17 cellular contexts compared by ENCODE assay signal in the genomic region with DNA sequence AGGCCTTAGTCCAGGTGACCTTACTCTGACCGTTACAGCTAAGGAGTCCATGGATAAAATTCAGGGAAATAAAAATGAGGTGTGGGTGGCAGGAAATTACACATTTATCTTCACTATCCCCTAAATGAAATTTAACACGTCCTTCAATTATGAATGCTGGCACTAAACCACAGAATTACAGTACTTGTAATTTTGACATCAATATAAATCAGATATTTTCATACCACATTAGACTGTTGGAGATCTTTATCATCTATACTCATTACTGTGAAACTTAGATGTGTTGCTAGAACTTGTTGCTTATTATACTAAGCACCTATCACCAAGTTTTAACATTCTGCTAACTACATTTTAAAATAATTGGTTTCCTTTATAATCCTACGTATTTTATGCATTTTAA. TPM values are rescaled to one million over a fixed set of nuclear protein-coding genes. Genes with fewer than 3 reads are reported as not detected.
DNase-seq lines count a peak whose midpoint lies in the region; ATAC-seq and TF ChIP-seq lines count a peak whose summit lies in the region.
"Had no signal": no experiment of that assay in that cellular context is flagged by ENCODE, and none has a peak within 500 bp of the region (broad histone marks: within the 10 kb centered on the region; RNA-seq: fewer than 3 reads in every experiment).

No MANE protein-coding gene starts in this region.

- H3K9me3 ChIP-seq in PC-9 (ENCODE audit: insufficient read depth, low read depth) = no peaks in the 10 kb centered on the region
- no peaks in the 10 kb centered on the region for H3K9me3 ChIP-seq in neural progenitor cell (ENCODE audit: low read depth)
- no peaks in the 10 kb centered on the region for H3K9me3 ChIP-seq in mesenchymal stem cell (ENCODE audit: control insufficient read depth, low read length)
- H3K9me3 ChIP-seq: A549, HAP-1 had no signal

- H3K4me1 ChIP-seq in PC-9 (replicated peaks; ENCODE audit: insufficient read depth) (peaks cover 40% of the 10 kb centered on the region), neural progenitor cell (peaks cover 14% of the 10 kb centered on the region), mesenchymal stem cell (ENCODE audit: control insufficient read depth, insufficient read depth, low read depth, low read length) (peaks cover 4% of the 10 kb centered on the region)

- H3F3A ChIP-seq in PC-9 (ENCODE audit: insufficient read depth, low read depth) (peaks cover 44% of the 10 kb centered on the region), neural progenitor cell (ENCODE audit: low read depth) (peaks cover 3% of the 10 kb centered on the region)

- H4K8ac ChIP-seq in mesenchymal stem cell (ENCODE audit: low read length) = no peak overlapping the region

- BruUV-seq in PC-9 (replicated peaks; lab: Mats Ljungman, UMichigan) = no TSS peak

- H2AFZ ChIP-seq in PC-9 = no peak overlapping the region
- no peak overlapping the region for H2AFZ ChIP-seq in neural progenitor cell (replicated peaks)
- no peak overlapping the region for H2AFZ ChIP-seq in mesenchymal stem cell (ENCODE audit: low read depth, low read length)

- H3K23ac ChIP-seq in mesenchymal stem cell (ENCODE audit: low read length in 2 of 2) = no peak overlapping the region

- DNase-seq in HFFc6 (no peak), PC-9 (no peak), neural progenitor cell (ENCODE audit: low spot score) (no peak), mesenchymal stem cell (no peak), nucleus accumbens (lab: John Stamatoyannopoulos, UW) (no peak)
- no peak for DNase-seq in activated CD4-positive, alpha-beta T cell treated with anti-CD3 and anti-CD28 coated beads, Interleukin-2, amount 50 U/mL, for 1 hour
- DNase-seq: CD8-positive, alpha-beta T cell; COR-L47; DMS153; DMS79 treated with DMSO at 0.1 percent for 48 hours; EL had no signal

- H3K27me3 ChIP-seq in PC-9 (ENCODE audit: insufficient read depth, low read depth) (no peaks in the 10 kb centered on the region), neural progenitor cell (no peaks in the 10 kb centered on the region), mesenchymal stem cell (ENCODE audit: control insufficient read depth in 1 of 2, insufficient read depth in 1 of 2, low read length in 2 of 2) (no peaks in the 10 kb centered on the region)

- H3K79me2 ChIP-seq in PC-9 (ENCODE audit: low read depth) = peaks cover 99% of the 10 kb centered on the region
- peaks cover 100% of the 10 kb centered on the region for H3K79me2 ChIP-seq in neural progenitor cell (ENCODE audit: low read depth)

- no peak overlapping the region for H4K91ac ChIP-seq in mesenchymal stem cell (ENCODE audit: low read length)

- peaks cover 21% of the 10 kb centered on the region for H3K36me3 ChIP-seq in PC-9 (ENCODE audit: low read depth)
- no peaks in the 10 kb centered on the region for H3K36me3 ChIP-seq in neural progenitor cell
- H3K36me3 ChIP-seq in mesenchymal stem cell (ENCODE audit: control insufficient read depth in 1 of 2, insufficient read depth in 2 of 2, low read depth in 1 of 2, low read length in 2 of 2) = peaks cover 10 to 13% of the 10 kb centered on the region in 2 experiments

- H3K4me3 Mint-ChIP-seq in HFFc6 (no peak overlapping the region), neural progenitor cell (no peak overlapping the region)
- H3K4me3 Mint-ChIP-seq in activated T-helper 17 cell treated with anti-CD3 and anti-CD28 coated beads, Interleukin-2, amount 50 U/mL, for 72 hours = no peak overlapping the region
- H3K4me3 Mint-ChIP-seq: CD14-positive monocyte; CD8-positive, alpha-beta T cell had no signal

- H3K27ac Mint-ChIP-seq in HFFc6 (peak overlapping the region; percentile 2; the same call in 1 of the 2 replicates), neural progenitor cell (no peak overlapping the region)
- peak overlapping the region; percentile 30 for H3K27ac Mint-ChIP-seq in activated T-helper 17 cell treated with anti-CD3 and anti-CD28 coated beads, Interleukin-2, amount 50 U/mL, for 72 hours
- H3K27ac Mint-ChIP-seq: CD14-positive monocyte; CD8-positive, alpha-beta T cell had no signal

- intact Hi-C loops in PC-9 (cut with micrococcal nuclease; ENCODE audit: unreplicated experiment) = loop anchor here (5.0 kb wide), 1 partner anchor 62 kb away; no protein-coding TSS in a partner anchor

- no peak overlapping the region for H3K4me3 ChIP-seq in PC-9
- H3K4me3 ChIP-seq in neural progenitor cell = no peak overlapping the region
- H3K4me3 ChIP-seq in mesenchymal stem cell (ENCODE audit: insufficient read depth in 1 of 2, low read depth in 1 of 2, low read length in 2 of 2) = no peak overlapping the region
- H3K4me3 ChIP-seq: A549, HAP-1 had no signal

- H3K9ac ChIP-seq in neural progenitor cell = no peak overlapping the region
- H3K9ac ChIP-seq in mesenchymal stem cell (ENCODE audit: low read length) = no peak overlapping the region

- no peak overlapping the region for H3K14ac ChIP-seq in mesenchymal stem cell (ENCODE audit: low read length in 2 of 2)

- no peak overlapping the region for H2BK120ac ChIP-seq in mesenchymal stem cell (ENCODE audit: low read depth, low read length)

- no peak overlapping the region for H2BK12ac ChIP-seq in mesenchymal stem cell (ENCODE audit: low read length in 2 of 2)

- H3K27me3 Mint-ChIP-seq in HFFc6 (ENCODE audit: insufficient read depth) = no peaks in the 10 kb centered on the region; the same call in 1 of the 2 replicates
- H3K27me3 Mint-ChIP-seq in activated T-helper 17 cell treated with anti-CD3 and anti-CD28 coated beads, Interleukin-2, amount 50 U/mL, for 72 hours = peaks cover 18% of the 10 kb centered on the region
- H3K27me3 Mint-ChIP-seq in neural progenitor cell (ENCODE audit: insufficient read depth, low read depth) = peaks cover 3% of the 10 kb centered on the region

- H3K9me2 ChIP-seq in PC-9 (ENCODE audit: insufficient read depth) = no peaks in the 10 kb centered on the region

- no peak overlapping the region for H3K4ac ChIP-seq in mesenchymal stem cell (ENCODE audit: low read depth in 1 of 2, low read length in 2 of 2)

- ATAC-seq in activated T-helper 17 cell treated with anti-CD3 and anti-CD28 coated beads, Interleukin-2, amount 50 U/mL, for 72 hours (replicated peaks) = no peak
- no peak for ATAC-seq in SK-N-SH treated with all-trans-retinoic acid at 6 μM for 48 hours
- ATAC-seq: A549; CD8-positive, alpha-beta T cell; HepG2 had no signal

- CTCF ChIA-PET in PC-9 (lab: Charles Lee) = no interaction called here

- H3K4me2 ChIP-seq in PC-9 (peak overlapping the region; percentile 67), neural progenitor cell (no peak overlapping the region), mesenchymal stem cell (ENCODE audit: low read length, poor library complexity, severe bottlenecking) (no peak overlapping the region)
- H3K4me2 ChIP-seq: A549 had no signal

- peaks cover 15% of the 10 kb centered on the region for H3K79me1 ChIP-seq in mesenchymal stem cell (replicated peaks; ENCODE audit: low read length, poor library complexity, severe bottlenecking)

- H3K4me1 Mint-ChIP-seq in HFFc6 (ENCODE audit: low read depth) (peaks cover 20% of the 10 kb centered on the region), neural progenitor cell (peaks cover 22% of the 10 kb centered on the region)
- H3K4me1 Mint-ChIP-seq in activated T-helper 17 cell treated with anti-CD3 and anti-CD28 coated beads, Interleukin-2, amount 50 U/mL, for 72 hours = peaks cover 4% of the 10 kb centered on the region
- H3K4me1 Mint-ChIP-seq: CD14-positive monocyte had no signal

- H2BK5ac ChIP-seq in mesenchymal stem cell (ENCODE audit: low read depth, low read length, poor library complexity, severe bottlenecking) = no peak overlapping the region

- POLR2A ChIA-PET in PC-9 (lab: Charles Lee; ENCODE audit: unreplicated experiment) = interaction anchor here (0.7 kb wide), 1 partner anchor 9 kb away, joined by 4 read pairs; no protein-coding TSS in a partner anchor

- WGBS in mesenchymal stem cell = 96% methylated on average over 1 of the region's 3 CpGs

- H3K36me3 Mint-ChIP-seq in HFFc6 (ENCODE audit: low read depth) (peaks cover 14% of the 10 kb centered on the region), neural progenitor cell (peaks cover 32% of the 10 kb centered on the region)
- H3K36me3 Mint-ChIP-seq in activated T-helper 17 cell treated with anti-CD3 and anti-CD28 coated beads, Interleukin-2, amount 50 U/mL, for 72 hours (ENCODE audit: low read depth) = no peaks in the 10 kb centered on the region
- H3K36me3 Mint-ChIP-seq: CD14-positive monocyte; CD8-positive, alpha-beta T cell had no signal

- no peaks in the 10 kb centered on the region for H3K9me3 Mint-ChIP-seq in HFFc6
- H3K9me3 Mint-ChIP-seq in activated T-helper 17 cell treated with anti-CD3 and anti-CD28 coated beads, Interleukin-2, amount 50 U/mL, for 72 hours = no peaks in the 10 kb centered on the region
- H3K9me3 Mint-ChIP-seq in neural progenitor cell = no peaks in the 10 kb centered on the region
- H3K9me3 Mint-ChIP-seq: CD14-positive monocyte; CD8-positive, alpha-beta T cell had no signal

- H2BK15ac ChIP-seq in mesenchymal stem cell (ENCODE audit: low read depth, poor library complexity, severe bottlenecking) = no peak overlapping the region

- H4K20me1 ChIP-seq in PC-9 (ENCODE audit: insufficient read depth) = peaks cover 43% of the 10 kb centered on the region
- peaks cover 93% of the 10 kb centered on the region for H4K20me1 ChIP-seq in neural progenitor cell (ENCODE audit: low read depth)

- TF ChIP-seq CTCF in HFFc6 (IDR thresholded peaks at IDR 0.05) (no peak), PC-9 (conservative IDR thresholded peaks at IDR 0.05) (no peak), neural progenitor cell (IDR thresholded peaks at IDR 0.05) (no peak)

- H2AK5ac ChIP-seq in mesenchymal stem cell (ENCODE audit: low read length, severe bottlenecking) = no peak overlapping the region

- H3K27ac ChIP-seq in PC-9 (peak overlapping the region; percentile 59), neural progenitor cell (peak overlapping the region; percentile 6), mesenchymal stem cell (ENCODE audit: low read length, poor library complexity, severe bottlenecking) (no peak overlapping the region)
- H3K27ac ChIP-seq: A549 had no signal

- H3K18ac ChIP-seq in mesenchymal stem cell (ENCODE audit: low read depth in 1 of 2, low read length in 2 of 2) = no peak overlapping the region

TF ChIP-seq in SK-N-SH treated with all-trans-retinoic acid at 6 μM for 48 hours, 23 proteins besides CTCF, POLR2A, EP300 and RAD21 (continues in another document):
- no peak for TF ChIP-seq OSR1 (CRISPR knock-in tag; IDR thresholded peaks at IDR 0.05)
- no peak for TF ChIP-seq ZFP3 (CRISPR knock-in tag; IDR thresholded peaks at IDR 0.05)
- no peak for TF ChIP-seq ARNTL (CRISPR knock-in tag; IDR thresholded peaks at IDR 0.05; ENCODE audit: borderline replicate concordance, low read depth)
- no peak for TF ChIP-seq BACH2 (CRISPR knock-in tag; IDR thresholded peaks at IDR 0.05; ENCODE audit: borderline replicate concordance)
- TF ChIP-seq ZNF70 (CRISPR knock-in tag; IDR thresholded peaks at IDR 0.05) = no peak
- TF ChIP-seq ZNF8 (CRISPR knock-in tag; IDR thresholded peaks at IDR 0.05) = no peak

RNA-seq across cellular contexts. Expression of a gene that starts 51.1 kb away (rescaled TPM):
- 10 to 100 TPM; 23.8 to 33.1 (median 31.0) TPM for total RNA-seq in HFFc6 (2021; fragmentation: NEBNext Ultra II Directional; extraction: Animal tissue kit (Norgen Biotek cat#: 25700))
- total RNA-seq in PC-9 (2021) (132 and 139 TPM in 2 replicates), neural progenitor cell (ENCODE audit: low replicate concordance) (172 and 242 TPM in 2 replicates)
- under 1 TPM; 0.42 to 0.67 TPM for total RNA-seq in activated T-helper 17 cell treated with anti-CD3 and anti-CD28 coated beads, Interleukin-2, amount 50 U/mL, for 72 hours
- polyA plus RNA-seq in mesenchymal stem cell (2013, experiment 1 of 2) = 122 TPM
- polyA plus RNA-seq in mesenchymal stem cell (2013, experiment 2 of 2) = 117 TPM
- total RNA-seq: CD8-positive, alpha-beta T cell had no signal

Comparison
In these comparisons a context has a peak if more than half of its experiments do, and no peak if none do; other contexts are left out.
1. RNA of a gene that starts 51.1 kb away (total RNA-seq): 172 to 242 TPM in neural progenitor cell, 132 to 139 TPM in PC-9 and 23.8 to 33.1 TPM in HFFc6; 0.42 to 0.67 TPM in activated T-helper 17 cell treated with anti-CD3 and anti-CD28 coated beads, Interleukin-2, amount 50 U/mL, for 72 hours; every median in the first group is over 10 times any median in the second.